In the genomic region with DNA sequence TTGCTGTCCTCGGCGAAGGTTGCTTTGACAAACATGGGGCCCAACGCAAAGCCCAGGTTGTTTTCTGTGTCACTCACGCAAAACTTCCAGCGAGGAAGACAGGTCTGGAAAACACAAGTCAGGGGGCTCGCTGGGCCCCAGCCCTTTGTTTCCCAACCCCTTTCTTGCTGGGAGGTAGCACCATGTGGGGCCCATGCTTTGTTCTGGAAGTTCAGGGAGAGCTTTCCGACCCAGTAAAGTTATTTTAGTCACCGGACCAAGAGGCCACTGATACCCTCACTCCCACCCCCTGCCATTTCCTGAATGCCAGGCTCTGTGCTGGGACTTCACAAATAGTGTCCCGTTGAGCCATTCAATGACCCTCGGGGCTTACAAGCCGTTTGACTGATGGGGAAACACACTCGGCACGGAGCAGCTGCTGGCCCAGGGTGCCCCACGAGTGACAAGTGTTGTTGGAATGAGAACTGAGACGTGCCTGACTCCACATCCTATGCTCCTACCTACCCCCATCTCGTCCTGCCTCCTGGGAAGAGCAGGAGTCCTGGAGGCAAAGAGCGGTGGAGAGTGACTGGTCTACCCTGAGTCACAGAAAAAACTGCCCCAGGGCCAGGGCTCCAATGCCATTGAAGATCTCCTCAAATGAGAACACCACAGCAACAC, we compare ENCODE assay signal across 1 cellular context.
TF ChIP-seq lines count a peak whose summit lies in the region.

No MANE protein-coding gene starts in this region.

TF ChIP-seq in H1, 55 proteins besides CTCF, POLR2A, EP300 and RAD21 (continued from another document):
- TF ChIP-seq NANOG (IDR thresholded peaks at IDR 0.05; ENCODE audit: insufficient read depth, low read depth, low read length, poor library complexity, severe bottlenecking) = no peak
TF ChIP-seq in H1: peak in this region for 0.
